10 cellular contexts compared by ENCODE assay signal in the genomic region with DNA sequence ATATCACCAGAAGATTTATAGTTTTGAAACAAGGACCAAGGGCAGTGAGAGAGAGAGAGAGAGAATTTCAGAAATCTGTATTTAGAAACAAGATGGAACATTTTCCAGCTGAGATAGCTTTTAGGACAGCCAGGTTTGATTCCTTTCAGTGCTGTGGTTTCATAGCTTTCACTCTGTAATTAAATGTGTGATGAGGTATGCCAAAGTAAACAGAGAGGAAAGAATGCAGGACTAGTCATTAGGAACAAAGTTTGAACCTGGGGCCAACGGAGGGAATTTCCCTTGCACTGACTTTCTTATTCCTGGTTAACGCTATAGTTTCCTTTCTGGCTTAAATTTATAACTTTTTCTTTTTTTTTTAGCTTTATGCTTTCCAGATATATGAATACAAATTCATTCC. TPM values are rescaled to one million over a fixed set of nuclear protein-coding genes. Genes with fewer than 3 reads are reported as not detected.
DNase-seq lines count a peak whose midpoint lies in the region; ATAC-seq, FAIRE-seq and TF ChIP-seq lines count a peak whose summit lies in the region.
"Had no signal": no experiment of that assay in that cellular context is flagged by ENCODE, and none has a peak within 500 bp of the region (broad histone marks: within the 10 kb centered on the region; RNA-seq: fewer than 3 reads in every experiment).

No MANE protein-coding gene starts in this region.

- no peak overlapping the region for H2BK20ac ChIP-seq in IMR-90 (ENCODE audit: low read depth, low read length)

- intact Hi-C loops in IMR-90 (cut with micrococcal nuclease), result no loop called here

- H4K5ac ChIP-seq in IMR-90 (ENCODE audit: low read depth, low read length), result no peak overlapping the region

- peak; percentile 22 for DNase-seq in COR-L47 (lab: John Stamatoyannopoulos, UW)
- DNase-seq in IMR-90, result peak; percentile 12
- peak; percentile 84 for DNase-seq in bronchial epithelial cell (ENCODE audit: low read depth)
- DNase-seq in medulla oblongata (ENCODE audit: extremely low spot score), result peak; percentile 12
- DNase-seq in neuronal stem cell (ENCODE audit: low spot score), result no peak
- no peak for DNase-seq in activated effector memory CD4-positive, alpha-beta T cell treated with Interleukin-2 at 50 U/mL for 16 hours
- DNase-seq in activated naive CD4-positive, alpha-beta T cell (lab: John Stamatoyannopoulos, UW), result no peak
- DNase-seq: activated CD4-positive, alpha-beta T cell treated with anti-CD3 and anti-CD28 coated beads for 4 hours; activated naive CD8-positive, alpha-beta T cell treated with anti-CD3 and anti-CD28 coated beads, Interleukin-2, amount 10 ng/mL, durations not matched to agents 7 days and 5 days had no signal

- no peaks in the 10 kb centered on the region for H3K9me3 ChIP-seq in IMR-90 (ENCODE audit: control insufficient read depth, insufficient read depth, low read length)
- peaks cover 0 to 2% of the 10 kb centered on the region in 2 donors for H3K9me3 ChIP-seq in neuronal stem cell (replicated peaks in 1 of 2; ENCODE audit: control insufficient read depth in 2 of 2, insufficient read depth in 1 of 2, low read depth in 1 of 2, low read length in 2 of 2)

- no peak overlapping the region for H2BK120ac ChIP-seq in IMR-90 (ENCODE audit: low read depth, low read length)
- H2BK120ac ChIP-seq in neuronal stem cell (ENCODE audit: low read depth, low read length), result no peak overlapping the region

- H3K4me1 ChIP-seq in IMR-90 (ENCODE audit: control insufficient read depth, insufficient read depth, low read length) (no peaks in the 10 kb centered on the region), neuronal stem cell (ENCODE audit: control insufficient read depth in 2 of 2, insufficient read depth in 1 of 2, low read depth in 1 of 2, low read length in 2 of 2) (no peaks in the 10 kb centered on the region)

- no peak overlapping the region for H2BK5ac ChIP-seq in IMR-90 (ENCODE audit: low read depth, low read length, poor library complexity, severe bottlenecking)
- H2BK5ac ChIP-seq in neuronal stem cell (ENCODE audit: low read length), result no peak overlapping the region

- H3K4me2 ChIP-seq in IMR-90 (ENCODE audit: low read depth, low read length), result no peak overlapping the region
- H3K4me2 ChIP-seq in neuronal stem cell (ENCODE audit: insufficient read depth, low read length, poor library complexity, severe bottlenecking), result no peak overlapping the region

- H4K20me1 ChIP-seq in IMR-90 (ENCODE audit: insufficient read depth, low read length), result peaks cover 4% of the 10 kb centered on the region; the same call in 1 of the 2 replicates

- H3K56ac ChIP-seq in IMR-90 (ENCODE audit: extremely low read depth, insufficient read depth, low read length), result no peak overlapping the region

- no peaks in the 10 kb centered on the region for H3K36me3 ChIP-seq in IMR-90 (ENCODE audit: control insufficient read depth, insufficient read depth, low read length)
- H3K36me3 ChIP-seq in bronchial epithelial cell (ENCODE audit: control insufficient read depth, insufficient read depth, low read length), result no peaks in the 10 kb centered on the region
- H3K36me3 ChIP-seq in neuronal stem cell (replicated peaks in 1 of 2; ENCODE audit: control insufficient read depth in 2 of 2, insufficient read depth in 2 of 2, low read length in 2 of 2), result no peaks in the 10 kb centered on the region

- CTCF ChIA-PET in IMR-90 (lab: Yijun Ruan, JAX), result no interaction called here

- no peak for ATAC-seq in IMR-90 (ENCODE audit: low read depth)
- ATAC-seq in HG03520 (IDR thresholded peaks at IDR 0.05; ENCODE audit: unreplicated experiment), result no peak

- no peaks in the 10 kb centered on the region; the same call in 1 of the 2 replicates for H3K9me1 ChIP-seq in IMR-90 (ENCODE audit: insufficient read depth, low read length)

- H3K18ac ChIP-seq in IMR-90 (ENCODE audit: low read depth, low read length) (no peak overlapping the region), neuronal stem cell (ENCODE audit: low read length) (no peak overlapping the region)

- H2BK15ac ChIP-seq in IMR-90 (ENCODE audit: low read depth, low read length), result no peak overlapping the region
- H2BK15ac ChIP-seq in neuronal stem cell (ENCODE audit: low read length), result no peak overlapping the region

- H3K4ac ChIP-seq in IMR-90 (ENCODE audit: low read depth, low read length), result no peak overlapping the region
- H3K4ac ChIP-seq in neuronal stem cell (ENCODE audit: low read length), result no peak overlapping the region

- TF ChIP-seq POLR2A in IMR-90 (IDR thresholded peaks at IDR 0.05; ENCODE audit: low read depth, low read length), result no peak

- H3K4me3 ChIP-seq in IMR-90 (ENCODE audit: insufficient read depth, low read depth, low read length) (no peak overlapping the region), bronchial epithelial cell (ENCODE audit: low read depth, low read length) (no peak overlapping the region), neuronal stem cell (ENCODE audit: low read length in 2 of 2) (no peak overlapping the region)

- H2AK5ac ChIP-seq in IMR-90 (ENCODE audit: low read depth, low read length) (no peak overlapping the region), neuronal stem cell (ENCODE audit: low read depth, low read length) (no peak overlapping the region)

- H3K14ac ChIP-seq in IMR-90 (replicated peaks; ENCODE audit: low read depth, low read length) (no peak overlapping the region), neuronal stem cell (ENCODE audit: low read length) (no peak overlapping the region)

- FAIRE-seq in bronchial epithelial cell (lab: Jason Lieb, UNC), result no peak

- no peak overlapping the region for H3K27ac ChIP-seq in IMR-90 (ENCODE audit: insufficient read depth, low read length)
- H3K27ac ChIP-seq in neuronal stem cell (replicated peaks; ENCODE audit: low read length), result no peak overlapping the region

- H3K23ac ChIP-seq in IMR-90 (ENCODE audit: low read depth, low read length) (no peak overlapping the region), neuronal stem cell (ENCODE audit: low read depth, low read length, poor library complexity) (no peak overlapping the region)

- H3K79me1 ChIP-seq in IMR-90 (ENCODE audit: low read depth in 1 of 2, low read length in 2 of 2), result no peaks in the 10 kb centered on the region
- H3K79me1 ChIP-seq in neuronal stem cell (ENCODE audit: low read depth, low read length), result no peaks in the 10 kb centered on the region

- no CpG with 5 or more reads among the region's 2 CpGs for WGBS in IMR-90 (ENCODE audit: extremely low coverage in 2 of 2, insufficient read length in 1 of 2), 2 experiments
- no CpG with 5 or more reads among the region's 2 CpGs for WGBS in neuronal stem cell (ENCODE audit: extremely low coverage in 2 of 2, insufficient read length in 2 of 2, insufficient replicate concordance in 1 of 2), 2 donors

- H4K8ac ChIP-seq in IMR-90 (ENCODE audit: low read depth in 2 of 2, low read length in 2 of 2), result no peak overlapping the region
- H4K8ac ChIP-seq in neuronal stem cell (ENCODE audit: low read depth, low read length), result no peak overlapping the region

- no peak overlapping the region for H3K9ac ChIP-seq in IMR-90 (ENCODE audit: low read depth, low read length)
- H3K9ac ChIP-seq in neuronal stem cell (ENCODE audit: low read depth, low read length, poor library complexity), result no peak overlapping the region

- H2AFZ ChIP-seq in IMR-90 (replicated peaks; ENCODE audit: low read length, poor library complexity) (no peak overlapping the region), neuronal stem cell (ENCODE audit: low read length) (no peak overlapping the region)

- TF ChIP-seq RAD21 in IMR-90 (IDR thresholded peaks at IDR 0.05; ENCODE audit: low read length), result no peak

- no peak overlapping the region for H2BK12ac ChIP-seq in neuronal stem cell (ENCODE audit: low read length)

- no peak overlapping the region for H4K91ac ChIP-seq in IMR-90 (ENCODE audit: insufficient read depth, low read depth, low read length)
- no peak overlapping the region for H4K91ac ChIP-seq in neuronal stem cell (ENCODE audit: low read depth, low read length, poor library complexity)

- in situ Hi-C loops in IMR-90 (cut with MboI; ENCODE audit: low sequenced_read_pairs), result no loop called here

- POLR2A ChIA-PET in IMR-90 (lab: Charles Lee; ENCODE audit: unreplicated experiment), result no interaction called here

- no peak overlapping the region for H2AK9ac ChIP-seq in IMR-90 (replicated peaks; ENCODE audit: low read depth, low read length, poor library complexity)

- TF ChIP-seq CTCF in IMR-90 (conservative IDR thresholded peaks at IDR 0.05; ENCODE audit: low read depth, low read length) (no peak), bronchial epithelial cell (IDR thresholded peaks at IDR 0.05; ENCODE audit: insufficient read depth, low read length, severe bottlenecking) (no peak)

- peaks cover 5% of the 10 kb centered on the region for H3K27me3 ChIP-seq in IMR-90 (ENCODE audit: control insufficient read depth, insufficient read depth, low read length)
- no peaks in the 10 kb centered on the region for H3K27me3 ChIP-seq in bronchial epithelial cell (ENCODE audit: control insufficient read depth, insufficient read depth, low read length)
- H3K27me3 ChIP-seq in neuronal stem cell (ENCODE audit: control insufficient read depth in 3 of 3, insufficient read depth in 3 of 3, low read depth in 1 of 3, low read length in 3 of 3), result no peaks in the 10 kb centered on the region

- dilution Hi-C loops in IMR-90 (cut with HindIII; ENCODE audit: low sequenced_read_pairs, unreplicated experiment), result no loop called here

- no TSS peak for BruUV-seq in IMR-90 (replicated peaks; lab: Mats Ljungman, UMichigan)

TF ChIP-seq in IMR-90, 13 proteins besides CTCF, POLR2A, EP300 and RAD21 (continues in another document):
- TF ChIP-seq MAZ (IDR thresholded peaks at IDR 0.05; ENCODE audit: borderline replicate concordance, low read depth, low read length) (no peak), CHD1 (IDR thresholded peaks at IDR 0.05; ENCODE audit: low read depth, low read length) (no peak), BHLHE40 (IDR thresholded peaks at IDR 0.05; ENCODE audit: low read depth, low read length) (no peak), RFX5 (IDR thresholded peaks at IDR 0.05; ENCODE audit: low read depth, low read length) (no peak)
- TF ChIP-seq, protein P1, sequence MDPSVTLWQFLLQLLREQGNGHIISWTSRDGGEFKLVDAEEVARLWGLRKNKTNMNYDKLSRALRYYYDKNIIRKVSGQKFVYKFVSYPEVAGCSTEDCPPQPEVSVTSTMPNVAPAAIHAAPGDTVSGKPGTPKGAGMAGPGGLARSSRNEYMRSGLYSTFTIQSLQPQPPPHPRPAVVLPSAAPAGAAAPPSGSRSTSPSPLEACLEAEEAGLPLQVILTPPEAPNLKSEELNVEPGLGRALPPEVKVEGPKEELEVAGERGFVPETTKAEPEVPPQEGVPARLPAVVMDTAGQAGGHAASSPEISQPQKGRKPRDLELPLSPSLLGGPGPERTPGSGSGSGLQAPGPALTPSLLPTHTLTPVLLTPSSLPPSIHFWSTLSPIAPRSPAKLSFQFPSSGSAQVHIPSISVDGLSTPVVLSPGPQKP (IDR thresholded peaks at IDR 0.05; ENCODE audit: borderline replicate concordance, low read depth, low read length), result no peak

RNA-seq across cellular contexts. Expression of a gene that starts 10.0 kb away (rescaled TPM):
- total RNA-seq in IMR-90 (2012; rRNA removed), result under 0.01 TPM in 2 replicates
- polyA plus RNA-seq in IMR-90 (2012; rRNA removed), result 0.02 TPM in 1 of 2 replicates, not detected in the other
- polyA plus RNA-seq in IMR-90 (2012; cell fraction: cytosol; rRNA removed), result 0.02 TPM in 2 replicates
- polyA plus RNA-seq in IMR-90 (2012; cell fraction: nucleus; rRNA removed; ENCODE audit: low replicate concordance), result 0.10 TPM in 1 of 2 replicates, not detected in the other
- total RNA-seq in bronchial epithelial cell, result 1.0 and 1.6 TPM in 2 replicates
- polyA plus RNA-seq in neuronal stem cell (2013, experiment 1 of 2), result 0.03 TPM
- 0.04 TPM for polyA plus RNA-seq in neuronal stem cell (2013, experiment 2 of 2)

Comparison
In these comparisons a context has a peak if more than half of its experiments do, and no peak if none do; other contexts are left out.
1. DNase-seq: peak in COR-L47 (single experiment), IMR-90 (single experiment), bronchial epithelial cell (single experiment) and medulla oblongata (single experiment); none in neuronal stem cell (single experiment), activated effector memory CD4-positive, alpha-beta T cell treated with Interleukin-2 at 50 U/mL for 16 hours (single experiment) and activated naive CD4-positive, alpha-beta T cell (0 of 4).